In the genomic region with DNA sequence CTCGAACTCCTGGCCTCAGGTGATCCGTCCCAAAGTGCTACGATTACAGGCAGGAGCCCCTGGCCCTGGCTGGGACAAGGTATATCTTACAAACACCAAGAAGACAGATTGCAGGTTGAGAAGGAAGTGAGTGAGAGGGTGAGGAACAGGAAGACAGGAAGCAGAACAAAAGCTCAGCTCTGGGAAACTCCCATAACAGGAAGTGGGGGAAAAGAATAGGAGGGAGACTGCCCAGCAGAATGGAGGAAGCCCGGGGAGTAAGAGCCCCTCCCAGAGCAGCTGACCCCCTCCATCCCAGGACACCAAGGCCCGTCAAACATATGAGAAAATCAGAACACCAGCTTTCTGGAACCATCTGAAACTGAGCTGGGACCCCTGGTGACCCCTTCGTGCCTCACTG, we compare ENCODE assay signal across 10 cellular contexts. TPM values are rescaled to one million over a fixed set of nuclear protein-coding genes. Genes with fewer than 3 reads are reported as not detected.
DNase-seq lines count a peak whose midpoint lies in the region; ATAC-seq and TF ChIP-seq lines count a peak whose summit lies in the region.
"Had no signal": no experiment of that assay in that cellular context is flagged by ENCODE, and none has a peak within 500 bp of the region (broad histone marks: within the 10 kb centered on the region; RNA-seq: fewer than 3 reads in every experiment).

No MANE protein-coding gene starts in this region.

- TF ChIP-seq CTCF in neutrophil (IDR thresholded peaks at IDR 0.05) = no peak

- H3K27me3 Mint-ChIP-seq in central memory CD8-positive, alpha-beta T cell = no peaks in the 10 kb centered on the region

- no peaks in the 10 kb centered on the region for H3K27me3 ChIP-seq in neutrophil

- no peaks in the 10 kb centered on the region for H3K9me3 Mint-ChIP-seq in central memory CD8-positive, alpha-beta T cell

- H3K36me3 Mint-ChIP-seq in central memory CD8-positive, alpha-beta T cell (ENCODE audit: insufficient read depth) = peaks cover 21% of the 10 kb centered on the region

- peak overlapping the region; percentile 87 for H3K27ac ChIP-seq in neutrophil

- peaks cover 50 to 60% of the 10 kb centered on the region in 2 experiments for H3K4me1 ChIP-seq in neutrophil (ENCODE audit: control insufficient read depth in 1 of 2, insufficient read depth in 1 of 2, low read depth in 1 of 2, low read length in 1 of 2)

- peak overlapping the region; percentile 88 for H3K27ac Mint-ChIP-seq in central memory CD8-positive, alpha-beta T cell (ENCODE audit: low read depth)

- H3K4me1 Mint-ChIP-seq in central memory CD8-positive, alpha-beta T cell = peaks cover 47% of the 10 kb centered on the region

- no peaks in the 10 kb centered on the region for H3K9me3 ChIP-seq in neutrophil

- DNase-seq in SIG-M5 treated with dmso at 0.1 percent for 504 hours (lab: John Stamatoyannopoulos, UW; ENCODE audit: unreplicated experiment) = peak; percentile 46
- DNase-seq in SIG-M5 (lab: John Stamatoyannopoulos, UW) = no peak
- peak; percentile 55 for DNase-seq in MV-4-11 (lab: John Stamatoyannopoulos, UW)
- no peak for DNase-seq in central memory CD8-positive, alpha-beta T cell (ENCODE audit: low spot score in 2 of 2)
- DNase-seq in KG1 (lab: John Stamatoyannopoulos, UW) = no peak
- no peak for DNase-seq in mesenteric fat pad (ENCODE audit: low spot score)
- DNase-seq: activated effector memory CD4-positive, alpha-beta T cell treated with Interleukin-2 at 50 U/mL for 16 hours; SW 1271 had no signal

- H3K4me3 Mint-ChIP-seq in central memory CD8-positive, alpha-beta T cell = peak overlapping the region; percentile 45

- peaks cover 14% of the 10 kb centered on the region for H3K36me3 ChIP-seq in neutrophil

- H3K4me3 ChIP-seq in neutrophil (ENCODE audit: low read depth in 1 of 2, low read length in 1 of 2) = no peak overlapping the region

- no peak for ATAC-seq in central memory CD8-positive, alpha-beta T cell (replicated peaks; ENCODE audit: extremely low read depth, poor library complexity, severe bottlenecking)
- no peak for ATAC-seq in GM19463 (IDR thresholded peaks at IDR 0.05; ENCODE audit: unreplicated experiment)

RNA-seq across cellular contexts. Expression of gene TECPR1, which starts 2.9 kb away (rescaled TPM):
- 25.5 TPM for total RNA-seq in mesenteric fat pad

RNA-seq across cellular contexts. Expression of gene BRI3, which starts 32.4 kb away (rescaled TPM):
- total RNA-seq in mesenteric fat pad = 355 TPM

RNA-seq across cellular contexts. Expression of gene BHLHA15, which starts 37.9 kb away (rescaled TPM):
- total RNA-seq in mesenteric fat pad = 0.67 TPM

Comparison
In these comparisons a context has a peak if more than half of its experiments do, and no peak if none do; other contexts are left out.
1. DNase-seq: peak in SIG-M5 treated with dmso at 0.1 percent for 504 hours (single experiment) and MV-4-11 (single experiment); none in SIG-M5 (single experiment), central memory CD8-positive, alpha-beta T cell (0 of 2), KG1 (single experiment) and mesenteric fat pad (single experiment).